ENCODE assay signal across 15 cellular contexts in the genomic region with DNA sequence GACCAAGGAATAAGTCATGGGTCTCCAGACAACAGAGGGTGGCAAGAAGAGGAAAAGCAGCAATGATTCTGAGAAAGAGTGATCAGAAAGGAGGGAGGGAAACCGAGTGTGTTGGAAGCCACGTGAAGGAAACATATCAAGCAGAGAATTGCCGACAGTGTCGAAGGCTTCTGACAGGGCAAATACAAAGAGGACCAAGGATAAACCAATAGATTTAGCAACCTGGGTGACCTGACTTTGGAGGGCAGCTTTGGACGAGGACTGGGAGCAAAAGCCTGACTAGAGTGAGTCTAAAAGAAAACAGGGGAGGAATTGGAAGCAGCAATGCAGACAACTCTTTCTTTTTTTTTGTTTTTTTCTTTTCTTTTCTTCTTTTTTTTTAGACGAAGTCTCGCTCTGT.
A peak's percentile ranks its signal among the peaks of the same experiment; 100 is the strongest.
DNase-seq lines count a peak whose midpoint lies in the region; ATAC-seq and TF ChIP-seq lines count a peak whose summit lies in the region.
"Had no signal": no experiment of that assay in that cellular context is flagged by ENCODE, and none has a peak within 500 bp of the region (broad histone marks: within the 10 kb centered on the region; RNA-seq: fewer than 3 reads in every experiment).

No MANE protein-coding gene starts in this region.

- no peaks in the 10 kb centered on the region for H3K27me3 ChIP-seq in Panc1 (ENCODE audit: control insufficient read depth, insufficient read depth, low read length)
- no peaks in the 10 kb centered on the region for H3K27me3 ChIP-seq in right lobe of liver
- H3K27me3 ChIP-seq: BLaER1 treated with 17β-estradiol and CSF1 and Interleukin-3, amounts not matched to agents 10 nM and 100 nM had no signal

- DNase-seq in Panc1 (ENCODE audit: low read depth, low spot score) (no peak), right lobe of liver (no peak), NCI-H345 (lab: John Stamatoyannopoulos, UW) (no peak)
- no peak for DNase-seq in activated effector memory CD4-positive, alpha-beta T cell treated with anti-CD3 and anti-CD28 coated beads, Interleukin-2, amount 50 U/mL, for 16 hours
- DNase-seq: AML-193; Caco-2; Calu3; CD4-positive, alpha-beta T cell; CD8-positive, alpha-beta T cell; DMS79 treated with DMSO at 0.1 percent for 48 hours; GF-D8 had no signal

- WGBS in right lobe of liver (ENCODE audit: insufficient coverage, low coverage, low lambda C conversion rate, missing lambda C conversion rate): 49% methylated on average over 7 of the region's 7 CpGs

- no peak for ATAC-seq in Panc1
- ATAC-seq in right lobe of liver: peak; percentile 55 to 96 (median 72)
- ATAC-seq: CD8-positive, alpha-beta T cell had no signal

- intact Hi-C loops in Panc1 (cut with micrococcal nuclease; ENCODE audit: unreplicated experiment) (no loop called here), right lobe of liver (cut with DNase I) (no loop called here)

- TF ChIP-seq CTCF in 22Rv1 (IDR thresholded peaks at IDR 0.05): no peak
- TF ChIP-seq CTCF in Panc1 (IDR thresholded peaks at IDR 0.05): no peak
- TF ChIP-seq CTCF in right lobe of liver (IDR thresholded peaks at IDR 0.05): no peak

- CTCF ChIA-PET in Panc1 (lab: Charles Lee): interaction anchor here (0.6 kb wide), 1 partner anchor 98 kb away, joined by 4 read pairs; no protein-coding TSS in a partner anchor

- BruUV-seq in Panc1 (replicated peaks; lab: Mats Ljungman, UMichigan): TSS peak; percentile 77

- no peaks in the 10 kb centered on the region for H3K9me3 ChIP-seq in Panc1 (ENCODE audit: control insufficient read depth, insufficient read depth, low read depth, low read length)
- no peaks in the 10 kb centered on the region for H3K9me3 ChIP-seq in right lobe of liver
- H3K9me3 ChIP-seq: A549, Caco-2 had no signal

- POLR2A ChIA-PET in Panc1 (lab: Charles Lee): no interaction called here

- H3K4me1 ChIP-seq in Panc1 (ENCODE audit: control insufficient read depth, insufficient read depth, low read length): no peaks in the 10 kb centered on the region
- H3K4me1 ChIP-seq in right lobe of liver: peaks cover 0 to 6% (median 0%) of the 10 kb centered on the region in 4 donors
- H3K4me1 ChIP-seq: BLaER1 treated with 17β-estradiol and CSF1 and Interleukin-3, amounts not matched to agents 10 nM and 100 nM had no signal

- H3K27ac ChIP-seq in 22Rv1 (peak overlapping the region; percentile 1; the same call in 1 of the 2 replicates), Panc1 (ENCODE audit: low read length) (no peak overlapping the region), right lobe of liver (no peak overlapping the region)
- H3K27ac ChIP-seq: BLaER1 treated with 17β-estradiol and CSF1 and Interleukin-3, amounts not matched to agents 10 nM and 100 nM; C4-2B had no signal

- H3K36me3 ChIP-seq in Panc1 (ENCODE audit: control insufficient read depth, insufficient read depth, low read length) (no peaks in the 10 kb centered on the region), right lobe of liver (no peaks in the 10 kb centered on the region)
- H3K36me3 ChIP-seq: BLaER1 treated with 17β-estradiol and CSF1 and Interleukin-3, amounts not matched to agents 10 nM and 100 nM had no signal

- H3K4me3 ChIP-seq in Panc1 (ENCODE audit: low read depth in 2 of 2, low read length in 2 of 2): no peak overlapping the region
- H3K4me3 ChIP-seq in right lobe of liver: no peak overlapping the region
- H3K4me3 ChIP-seq: A549; BLaER1 treated with 17β-estradiol and CSF1 and Interleukin-3, amounts not matched to agents 10 nM and 100 nM had no signal

- TF ChIP-seq POLR2A in right lobe of liver (IDR thresholded peaks at IDR 0.05): no peak

- in situ Hi-C loops in Panc1 (cut with HindIII; ENCODE audit: low pct_unique_long_range_greater_than_20kb, low sequenced_read_pairs): no loop called here
